1 cellular context compared by ENCODE assay signal in genomic region chr13:91347996-91348905, GRCh38.
TF ChIP-seq lines count a peak whose summit lies in the region.

No MANE protein-coding gene starts in this region.

TF ChIP-seq in IMR-90, 13 proteins besides CTCF, POLR2A, EP300 and RAD21 (continued from another document):
- TF ChIP-seq ELK1 (IDR thresholded peaks at IDR 0.05; ENCODE audit: borderline replicate concordance, low read depth, low read length) (no peak), MXI1 (IDR thresholded peaks at IDR 0.05; ENCODE audit: borderline replicate concordance, low read depth, low read length) (0 out of 2 replicates have a peak, but pooled peaks have one; percentile 68), BHLHE40 (IDR thresholded peaks at IDR 0.05; ENCODE audit: low read depth, low read length) (no peak), CHD1 (IDR thresholded peaks at IDR 0.05; ENCODE audit: low read depth, low read length) (0 out of 2 replicates have a peak, but pooled peaks have one; percentile 47)
